ENCODE assay signal across 12 cellular contexts in the genomic region with DNA sequence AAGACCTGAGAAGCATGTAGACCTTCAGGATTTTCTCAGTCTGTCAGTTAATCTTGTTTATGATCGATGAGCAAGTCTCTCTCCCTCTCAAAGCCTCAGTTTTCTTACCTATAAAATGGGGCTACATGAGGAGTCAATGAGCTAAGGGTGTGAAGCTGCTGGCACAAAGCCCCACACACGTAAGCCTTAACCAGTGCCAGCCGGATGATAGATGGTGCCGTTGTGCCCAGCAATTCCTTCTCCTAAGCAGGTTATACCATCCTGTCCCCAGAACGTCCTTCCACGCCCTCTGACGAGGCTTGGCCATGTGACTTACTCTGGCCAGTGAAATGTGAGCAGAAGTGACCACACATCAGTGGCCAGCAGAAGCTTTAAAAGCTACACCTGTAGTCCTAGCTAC.
"Had no signal": no experiment of that assay in that cellular context is flagged by ENCODE, and none has a peak within 500 bp of the region (broad histone marks: within the 10 kb centered on the region; RNA-seq: fewer than 3 reads in every experiment).

No MANE protein-coding gene starts in this region.

- H3K9me3 ChIP-seq: esophagus muscularis mucosa, stomach, thoracic aorta, vagina had no signal

- H3K4me3 ChIP-seq: dorsolateral prefrontal cortex, esophagus muscularis mucosa, skin epidermis, stomach, thoracic aorta, vagina had no signal

- FAIRE-seq: endometrium had no signal

- H3K27me3 ChIP-seq: dorsolateral prefrontal cortex, esophagus muscularis mucosa, vagina had no signal

- DNase-seq: activated T-cell treated with anti-CD3 and anti-CD28 coated beads, Interleukin-2, amount 50 U/mL, for 1 hour; amniotic stem cell; dorsolateral prefrontal cortex; immature natural killer cell; mammary epithelial cell; stimulated activated CD4-positive, alpha-beta T cell treated with anti-CD3 and anti-CD28 coated beads, Interleukin-4, amount 100 ng/mL, for 4 hours; stomach had no signal

- H3K36me3 ChIP-seq: esophagus muscularis mucosa, stomach, thoracic aorta, vagina had no signal

- H3K27ac ChIP-seq: esophagus muscularis mucosa, skin epidermis, stomach, thoracic aorta, vagina had no signal
